In the genomic region with DNA sequence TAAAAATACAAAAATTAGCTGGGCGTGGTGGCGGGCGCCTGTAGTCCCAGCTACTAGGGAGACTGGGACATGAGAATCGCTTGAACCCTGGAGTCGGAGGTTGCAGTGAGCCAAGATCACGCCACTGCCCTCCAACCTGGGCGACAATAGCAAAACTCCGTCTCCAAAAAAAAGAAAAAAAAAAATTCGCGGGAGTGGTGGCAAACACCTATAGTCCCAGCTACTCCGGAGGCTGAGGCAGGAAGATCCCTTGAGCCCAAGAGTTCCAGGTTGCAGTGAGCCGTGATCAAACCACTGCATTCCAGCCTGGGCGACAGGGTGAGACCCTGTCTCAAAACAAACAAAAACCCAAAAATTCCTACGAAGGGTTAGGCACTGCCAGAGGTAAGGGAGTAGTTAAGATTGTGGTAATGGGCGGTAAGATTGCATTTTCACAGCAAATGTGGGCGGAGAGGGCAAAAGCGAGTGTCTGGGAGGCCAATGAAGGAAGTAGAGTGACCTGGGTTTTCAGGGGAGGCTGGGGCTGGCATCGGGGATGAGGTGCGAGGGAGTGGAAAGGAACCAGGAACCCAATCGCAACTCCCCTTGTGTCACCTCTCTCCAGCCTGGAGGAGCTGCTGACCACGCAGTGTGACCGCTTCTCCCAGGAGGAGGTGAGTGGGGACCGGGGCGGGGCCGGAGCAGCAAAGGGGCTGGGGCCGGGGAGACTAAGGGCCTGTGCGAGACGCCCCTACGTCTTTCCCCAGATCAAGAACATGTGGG, we compare ENCODE assay signal across 8 cellular contexts. TPM values are rescaled to one million over a fixed set of nuclear protein-coding genes. Genes with fewer than 3 reads are reported as not detected.
A peak's percentile ranks its signal among the peaks of the same experiment; 100 is the strongest.
DNase-seq lines count a peak whose midpoint lies in the region; ATAC-seq and TF ChIP-seq lines count a peak whose summit lies in the region.

No MANE protein-coding gene starts in this region.

- TF ChIP-seq CTCF in RWPE2 (IDR thresholded peaks at IDR 0.05; ENCODE audit: poor library complexity, severe bottlenecking) (no peak), esophagus squamous epithelium (IDR thresholded peaks at IDR 0.05) (no peak)

- WGBS in esophagus squamous epithelium, 2 donors, result 33 to 40% methylated on average over 21 to 22 of the region's 29 CpGs

- H3K4me3 ChIP-seq in RWPE2 (ENCODE audit: severe bottlenecking) (peak overlapping the region; percentile 59), esophagus squamous epithelium (peak overlapping the region; percentile 42 to 87 (median 62))

- H3K9me3 ChIP-seq in RWPE2 (ENCODE audit: severe bottlenecking), result no peaks in the 10 kb centered on the region
- no peaks in the 10 kb centered on the region for H3K9me3 ChIP-seq in esophagus squamous epithelium

- intact Hi-C loops in esophagus squamous epithelium (cut with DNase I), result no loop called here

- DNase-seq in RWPE2 (ENCODE audit: low spot score) (no peak), esophagus squamous epithelium (lab: John Stamatoyannopoulos, UW) (no peak), renal cortical epithelial cell (ENCODE audit: low read depth) (peak; percentile 36)
- no peak for DNase-seq in central memory CD4-positive, alpha-beta T cell

- H3K36me3 ChIP-seq in RWPE2 (ENCODE audit: low read depth) (no peaks in the 10 kb centered on the region), esophagus squamous epithelium (no peaks in the 10 kb centered on the region)

- peak overlapping the region; percentile 91 for H3K27ac ChIP-seq in RWPE2 (ENCODE audit: poor library complexity, severe bottlenecking)
- peak overlapping the region; percentile 93 to 99 (median 99) for H3K27ac ChIP-seq in esophagus squamous epithelium

- H3K4me1 ChIP-seq in RWPE2 (ENCODE audit: insufficient read depth, poor library complexity, severe bottlenecking), result peaks cover 4% of the 10 kb centered on the region
- peaks cover 13 to 44% (median 16%) of the 10 kb centered on the region in 3 donors for H3K4me1 ChIP-seq in esophagus squamous epithelium

- H3K27me3 ChIP-seq in RWPE2 (ENCODE audit: insufficient read depth, poor library complexity, severe bottlenecking) (no peaks in the 10 kb centered on the region), esophagus squamous epithelium (no peaks in the 10 kb centered on the region)

- no peak for TF ChIP-seq POLR2A in esophagus squamous epithelium (IDR thresholded peaks at IDR 0.05)

- ATAC-seq in GM19455 (IDR thresholded peaks at IDR 0.05; ENCODE audit: unreplicated experiment) (peak; percentile 2), RWPE2 (ENCODE audit: low read depth) (no peak; the same call in 2 of the 3 replicates), GM19395 (IDR thresholded peaks at IDR 0.05; ENCODE audit: unreplicated experiment) (no peak), HG02588 (IDR thresholded peaks at IDR 0.05; ENCODE audit: unreplicated experiment) (no peak), GM18502 (IDR thresholded peaks at IDR 0.05; ENCODE audit: poor library complexity, unreplicated experiment) (no peak)

RNA-seq across cellular contexts. Expression of a gene that starts 2.6 kb away (rescaled TPM):
- total RNA-seq in esophagus squamous epithelium (not detected), renal cortical epithelial cell (not detected in 2 replicates)

RNA-seq across cellular contexts. Expression of a gene that starts 5.1 kb away (rescaled TPM):
- total RNA-seq in esophagus squamous epithelium (1 to 10 TPM; 1.2 to 7.1 (median 2.7) TPM), renal cortical epithelial cell (0.25 TPM in 1 of 2 replicates, not detected in the other)

RNA-seq across cellular contexts. Expression of a gene that starts 6.9 kb away (rescaled TPM):
- total RNA-seq in esophagus squamous epithelium, result 10 to 100 TPM; 21.9 to 33.9 (median 26.1) TPM
- total RNA-seq in renal cortical epithelial cell, result 26.9 and 46.8 TPM in 2 replicates

RNA-seq across cellular contexts. Expression of a gene that starts 18.0 kb away (rescaled TPM):
- total RNA-seq in esophagus squamous epithelium (1 to 10 TPM; 2.8 to 5.9 (median 4.5) TPM), renal cortical epithelial cell (12.7 and 13.8 TPM in 2 replicates)

RNA-seq across cellular contexts. Expression of a gene that starts 22.1 kb away (rescaled TPM):
- total RNA-seq in esophagus squamous epithelium, result 10 to 100 TPM; 21.9 to 38.0 (median 28.5) TPM
- 36.0 and 40.6 TPM in 2 replicates for total RNA-seq in renal cortical epithelial cell
